In genomic region chr6:150613269-150613668, GRCh38 we compare ENCODE assay signal across 26 cellular contexts.
"Had no signal": no experiment of that assay in that cellular context is flagged by ENCODE, and none has a peak within 500 bp of the region (broad histone marks: within the 10 kb centered on the region; RNA-seq: fewer than 3 reads in every experiment).

No MANE protein-coding gene starts in this region.

- H3K27ac Mint-ChIP-seq: activated CD4-positive, alpha-beta memory T cell treated with anti-CD3 and anti-CD28 coated beads for 36 hours; activated CD4-positive, alpha-beta T cell treated with anti-CD3 and anti-CD28 coated beads, Interleukin-2, amount 10 ng/mL, durations not matched to agents 24 days and 14 days; activated naive CD4-positive, alpha-beta T cell treated with anti-CD3 and anti-CD28 coated beads, Interleukin-2, amount 10 ng/mL, durations not matched to agents 7 days and 5 days; activated T-cell treated with anti-CD3 and anti-CD28 coated beads, Interleukin-2, amount 50 U/mL, for 24 hours; dendritic cell treated with granulocyte-macrophage colony-stimulating factor and Interleukin-4, amounts not matched to agents 40 ng/mL and 50 ng/mL, for 4 days; natural killer cell; stimulated activated naive CD8-positive, alpha-beta T cell treated with anti-CD3 and anti-CD28 coated beads, Interleukin-15, Interleukin-2, amounts not matched to agents 100 ng/mL and 50 ng/mL, for 24 hours; T-helper 1 cell treated with Interleukin-12 subunit alpha and Interleukin-12 subunit beta and Interleukin-4 antibody, amounts not matched to agents 30 μg/mL and 1 μg/mL, for 36 hours had no signal

- H3K4me1 Mint-ChIP-seq: activated CD4-positive, alpha-beta T cell treated with anti-CD3 and anti-CD28 coated beads, Interleukin-2, amount 10 ng/mL, durations not matched to agents 24 days and 14 days; activated naive CD4-positive, alpha-beta T cell treated with anti-CD3 and anti-CD28 coated beads, Interleukin-2, amount 10 ng/mL, durations not matched to agents 7 days and 5 days; natural killer cell had no signal

- H3K9me3 Mint-ChIP-seq: activated CD4-positive, alpha-beta memory T cell treated with anti-CD3 and anti-CD28 coated beads for 36 hours; activated CD4-positive, alpha-beta T cell treated with anti-CD3 and anti-CD28 coated beads, Interleukin-2, amount 10 ng/mL, durations not matched to agents 24 days and 14 days; activated naive CD4-positive, alpha-beta T cell treated with anti-CD3 and anti-CD28 coated beads, Interleukin-2, amount 10 ng/mL, durations not matched to agents 7 days and 5 days; activated T-cell treated with anti-CD3 and anti-CD28 coated beads, Interleukin-2, amount 50 U/mL, for 24 hours; dendritic cell treated with granulocyte-macrophage colony-stimulating factor and Interleukin-4, amounts not matched to agents 40 ng/mL and 50 ng/mL, for 4 days; natural killer cell; stimulated activated naive CD8-positive, alpha-beta T cell treated with anti-CD3 and anti-CD28 coated beads, Interleukin-15, Interleukin-2, amounts not matched to agents 100 ng/mL and 50 ng/mL, for 24 hours; T-helper 1 cell treated with Interleukin-12 subunit alpha and Interleukin-12 subunit beta and Interleukin-4 antibody, amounts not matched to agents 30 μg/mL and 1 μg/mL, for 36 hours had no signal

- H3K4me3 Mint-ChIP-seq: activated CD4-positive, alpha-beta memory T cell treated with anti-CD3 and anti-CD28 coated beads for 36 hours; activated CD4-positive, alpha-beta T cell treated with anti-CD3 and anti-CD28 coated beads, Interleukin-2, amount 10 ng/mL, durations not matched to agents 24 days and 14 days; activated naive CD4-positive, alpha-beta T cell treated with anti-CD3 and anti-CD28 coated beads, Interleukin-2, amount 10 ng/mL, durations not matched to agents 7 days and 5 days; activated T-cell treated with anti-CD3 and anti-CD28 coated beads, Interleukin-2, amount 50 U/mL, for 24 hours; dendritic cell treated with granulocyte-macrophage colony-stimulating factor and Interleukin-4, amounts not matched to agents 40 ng/mL and 50 ng/mL, for 4 days; natural killer cell; stimulated activated naive CD8-positive, alpha-beta T cell treated with anti-CD3 and anti-CD28 coated beads, Interleukin-15, Interleukin-2, amounts not matched to agents 100 ng/mL and 50 ng/mL, for 24 hours; T-helper 1 cell treated with Interleukin-12 subunit alpha and Interleukin-12 subunit beta and Interleukin-4 antibody, amounts not matched to agents 30 μg/mL and 1 μg/mL, for 36 hours had no signal

- H3K4me3 ChIP-seq: esophagus squamous epithelium, left ventricle myocardium inferior, spleen, thoracic aorta, uterus had no signal

- H3K36me3 ChIP-seq: brain microvascular endothelial cell, esophagus squamous epithelium, left ventricle myocardium inferior, thoracic aorta, uterus, WERI-Rb-1 had no signal

- H3K4me1 ChIP-seq: uterus had no signal

- ATAC-seq: natural killer cell, right cardiac atrium had no signal

- DNase-seq: activated CD4-positive, alpha-beta memory T cell treated with anti-CD3 and anti-CD28 coated beads for 36 hours; activated CD4-positive, alpha-beta T cell treated with anti-CD3 and anti-CD28 coated beads, Interleukin-2, amount 10 ng/mL, durations not matched to agents 24 days and 14 days; activated CD4-positive, CD25-positive, alpha-beta regulatory T cell treated with anti-CD3 and anti-CD28 coated beads, Interleukin-2, amount 50 U/mL, for 72 hours; activated CD8-positive, alpha-beta memory T cell treated with anti-CD3 and anti-CD28 coated beads, Interleukin-2, amount 50 U/mL, for 48 hours; activated gamma-delta T cell; activated naive CD4-positive, alpha-beta T cell treated with anti-CD3 and anti-CD28 coated beads, Interleukin-2, amount 10 ng/mL, durations not matched to agents 7 days and 5 days; activated T-cell treated with anti-CD3 and anti-CD28 coated beads, Interleukin-2, amount 50 U/mL, for 24 hours; amniotic stem cell; brain microvascular endothelial cell; esophagus squamous epithelium; kidney glomerular epithelial cell; left ventricle myocardium inferior; midbrain; natural killer cell; right cardiac atrium; spleen; stimulated activated CD4-positive, alpha-beta T cell treated with anti-CD3 and anti-CD28 coated beads, Interleukin-2, amount 100 ng/mL, for 48 hours; T1000; trophoblast cell; uterus; WERI-Rb-1 had no signal

- H3K9me3 ChIP-seq: esophagus squamous epithelium, left ventricle myocardium inferior, spleen, thoracic aorta, uterus had no signal

- H3K27me3 ChIP-seq: brain microvascular endothelial cell, spleen, uterus had no signal

- H3K27ac ChIP-seq: brain microvascular endothelial cell, epithelial cell of prostate, esophagus squamous epithelium, thoracic aorta, uterus, WERI-Rb-1 had no signal

- H3K36me3 Mint-ChIP-seq: activated CD4-positive, alpha-beta memory T cell treated with anti-CD3 and anti-CD28 coated beads for 36 hours; activated naive CD4-positive, alpha-beta T cell treated with anti-CD3 and anti-CD28 coated beads, Interleukin-2, amount 10 ng/mL, durations not matched to agents 7 days and 5 days; natural killer cell had no signal
